In the genomic region with DNA sequence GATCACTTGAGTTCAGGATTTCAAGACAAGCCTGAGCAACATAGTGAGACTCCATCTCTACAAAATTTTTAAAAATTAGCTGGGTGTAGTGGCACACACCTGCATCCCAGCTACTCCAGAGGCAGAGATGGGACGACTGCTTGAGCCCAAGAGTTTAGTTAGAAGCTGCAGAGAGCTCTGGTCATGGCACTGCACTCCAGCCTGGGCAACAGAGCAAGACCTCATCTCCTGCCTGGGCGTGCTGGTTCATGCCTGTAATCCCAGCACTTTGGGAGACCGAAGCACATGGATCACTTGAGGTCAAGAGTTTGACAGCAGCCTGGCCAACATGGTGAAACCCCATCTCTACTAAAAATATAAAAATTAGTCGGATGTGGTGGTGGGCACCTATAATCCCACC, we compare ENCODE assay signal across 17 cellular contexts. TPM values are rescaled to one million over a fixed set of nuclear protein-coding genes. Genes with fewer than 3 reads are reported as not detected.
DNase-seq lines count a peak whose midpoint lies in the region; ATAC-seq and TF ChIP-seq lines count a peak whose summit lies in the region.
"Had no signal": no experiment of that assay in that cellular context is flagged by ENCODE, and none has a peak within 500 bp of the region (broad histone marks: within the 10 kb centered on the region; RNA-seq: fewer than 3 reads in every experiment).

No MANE protein-coding gene starts in this region.

- H3K23ac ChIP-seq in IMR-90 (ENCODE audit: low read depth, low read length) = no peak overlapping the region; the same call in 1 of the 2 replicates
- H3K23ac ChIP-seq in H9 (ENCODE audit: insufficient read length, low read depth, low read length) = no peak overlapping the region

- POLR2A ChIA-PET in IMR-90 (lab: Charles Lee; ENCODE audit: unreplicated experiment) = no interaction called here

- H3K4me3 Mint-ChIP-seq in T-helper 17 cell = no peak overlapping the region
- H3K4me3 Mint-ChIP-seq in stimulated activated naive CD8-positive, alpha-beta T cell treated with anti-CD3 and anti-CD28 coated beads, Interleukin-15, amount 100 ng/mL, for 72 hours = no peak overlapping the region
- no peak overlapping the region for H3K4me3 Mint-ChIP-seq in stimulated activated memory B cell treated with anti-CD40 and anti-IgM and Interleukin-4, amounts not matched to agents 10 μg/mL and 1 μg/mL and 100 μg/mL, for 72 hours
- no peak overlapping the region for H3K4me3 Mint-ChIP-seq in H9
- H3K4me3 Mint-ChIP-seq in type B pancreatic cell = no peak overlapping the region
- H3K4me3 Mint-ChIP-seq: CD4-positive, alpha-beta T cell had no signal

- no peak overlapping the region for H2BK12ac ChIP-seq in H9 (ENCODE audit: insufficient read length, low read depth, low read length)

- H3K79me1 ChIP-seq in IMR-90 (ENCODE audit: low read depth in 1 of 2, low read length in 2 of 2) (peaks cover 16 to 67% of the 10 kb centered on the region in 2 experiments), H9 (ENCODE audit: insufficient read depth, low read depth, low read length, poor library complexity, severe bottlenecking) (no peaks in the 10 kb centered on the region)

- H3K9me1 ChIP-seq in IMR-90 (ENCODE audit: insufficient read depth, low read length) = peaks cover 8% of the 10 kb centered on the region

- no peaks in the 10 kb centered on the region; the same call in 1 of the 2 replicates for H3K79me2 ChIP-seq in H9 (ENCODE audit: insufficient read depth, low read length)

- CTCF ChIA-PET in IMR-90 (lab: Yijun Ruan, JAX) = no interaction called here

- H3K4me3 ChIP-seq in IMR-90 (ENCODE audit: insufficient read depth, low read depth, low read length) = no peak overlapping the region
- H3K4me3 ChIP-seq in gastroesophageal sphincter = no peak overlapping the region
- no peak overlapping the region for H3K4me3 ChIP-seq in stomach smooth muscle (ENCODE audit: low read length in 2 of 2)
- H3K4me3 ChIP-seq: SJSA1 had no signal

- peak overlapping the region; percentile 29 for H3K27ac Mint-ChIP-seq in T-helper 17 cell
- peak overlapping the region in 1 of 2 donors; percentile 48 for H3K27ac Mint-ChIP-seq in stimulated activated naive CD8-positive, alpha-beta T cell treated with anti-CD3 and anti-CD28 coated beads, Interleukin-15, amount 100 ng/mL, for 72 hours
- no peak overlapping the region for H3K27ac Mint-ChIP-seq in stimulated activated memory B cell treated with anti-CD40 and anti-IgM and Interleukin-4, amounts not matched to agents 10 μg/mL and 1 μg/mL and 100 μg/mL, for 72 hours
- H3K27ac Mint-ChIP-seq in H9 = no peak overlapping the region
- H3K27ac Mint-ChIP-seq in type B pancreatic cell = no peak overlapping the region

- TF ChIP-seq POLR2A in IMR-90 (IDR thresholded peaks at IDR 0.05; ENCODE audit: low read depth, low read length) (no peak), gastroesophageal sphincter (IDR thresholded peaks at IDR 0.05) (no peak)

- H4K8ac ChIP-seq in IMR-90 (ENCODE audit: low read depth in 2 of 2, low read length in 2 of 2) = peak overlapping the region in 1 of 2 experiments; percentile 46; a peak in 1 of 4 replicates
- no peak overlapping the region for H4K8ac ChIP-seq in H9 (replicated peaks; ENCODE audit: insufficient read length, low read depth, low read length)

- no peak overlapping the region for H4K5ac ChIP-seq in IMR-90 (ENCODE audit: low read depth, low read length)
- H4K5ac ChIP-seq in H9 (ENCODE audit: insufficient read length, low read depth, low read length) = no peak overlapping the region

- H4K20me1 ChIP-seq in IMR-90 (ENCODE audit: insufficient read depth, low read length) (no peaks in the 10 kb centered on the region), H9 (ENCODE audit: control insufficient read depth, insufficient read depth, insufficient read length) (no peaks in the 10 kb centered on the region)

- H2BK5ac ChIP-seq in IMR-90 (ENCODE audit: low read depth, low read length, poor library complexity, severe bottlenecking) (peak overlapping the region; percentile 32), H9 (ENCODE audit: insufficient read length, low read length) (no peak overlapping the region)

- peak overlapping the region; percentile 15; the same call in 1 of the 2 replicates for H3K27ac ChIP-seq in IMR-90 (ENCODE audit: insufficient read depth, low read length)
- peak overlapping the region in 3 of 4 donors; percentile 63 to 94 (median 88) for H3K27ac ChIP-seq in gastroesophageal sphincter
- peak overlapping the region; percentile 41 for H3K27ac ChIP-seq in stomach smooth muscle (ENCODE audit: low read length)
- H3K27ac ChIP-seq in H9 (ENCODE audit: insufficient read length, low read depth, low read length) = no peak overlapping the region

- H2AK5ac ChIP-seq in IMR-90 (ENCODE audit: low read depth, low read length) = peak overlapping the region; percentile 69; the same call in 1 of the 2 replicates
- no peak overlapping the region for H2AK5ac ChIP-seq in H9 (ENCODE audit: insufficient read length, low read length)

- no peaks in the 10 kb centered on the region for H3K27me3 ChIP-seq in IMR-90 (ENCODE audit: control insufficient read depth, insufficient read depth, low read length)
- no peaks in the 10 kb centered on the region for H3K27me3 ChIP-seq in gastroesophageal sphincter
- no peaks in the 10 kb centered on the region for H3K27me3 ChIP-seq in stomach smooth muscle (ENCODE audit: control insufficient read depth in 1 of 2, insufficient read depth in 2 of 2, low read length in 2 of 2)
- no peaks in the 10 kb centered on the region for H3K27me3 ChIP-seq in H9 (ENCODE audit: insufficient read depth, low read length)
- H3K27me3 ChIP-seq: SJSA1 had no signal

- H3K9ac ChIP-seq in IMR-90 (ENCODE audit: low read depth, low read length) = no peak overlapping the region
- no peak overlapping the region for H3K9ac ChIP-seq in stomach smooth muscle (ENCODE audit: low read length in 2 of 2)
- no peak overlapping the region for H3K9ac ChIP-seq in H9 (ENCODE audit: extremely low read depth, insufficient read length, low read length)

- no TSS peak for BruUV-seq in IMR-90 (replicated peaks; lab: Mats Ljungman, UMichigan)

- H4K91ac ChIP-seq in IMR-90 (ENCODE audit: insufficient read depth, low read depth, low read length) (peak overlapping the region; percentile 27; the same call in 1 of the 2 replicates), H9 (ENCODE audit: insufficient read length, low read depth, low read length) (no peak overlapping the region)

- no peaks in the 10 kb centered on the region for H3K9me3 Mint-ChIP-seq in stimulated activated naive CD8-positive, alpha-beta T cell treated with anti-CD3 and anti-CD28 coated beads, Interleukin-15, amount 100 ng/mL, for 72 hours
- no peaks in the 10 kb centered on the region for H3K9me3 Mint-ChIP-seq in stimulated activated memory B cell treated with anti-CD40 and anti-IgM and Interleukin-4, amounts not matched to agents 10 μg/mL and 1 μg/mL and 100 μg/mL, for 72 hours
- H3K9me3 Mint-ChIP-seq in H9 = no peaks in the 10 kb centered on the region
- H3K9me3 Mint-ChIP-seq in type B pancreatic cell = peaks cover 5% of the 10 kb centered on the region
- H3K9me3 Mint-ChIP-seq: CD4-positive, alpha-beta T cell had no signal

- no peaks in the 10 kb centered on the region for H3K23me2 ChIP-seq in H9 (ENCODE audit: insufficient read length, low read depth, low read length, poor library complexity, severe bottlenecking)

- no peak for ATAC-seq in IMR-90 (ENCODE audit: low read depth)
- ATAC-seq in T-helper 17 cell = no peak
- no peak for ATAC-seq in gastroesophageal sphincter
- ATAC-seq in stimulated activated naive CD8-positive, alpha-beta T cell treated with anti-CD3 and anti-CD28 coated beads, Interleukin-15, amount 100 ng/mL, for 72 hours = no peak
- ATAC-seq in stimulated activated memory B cell treated with anti-CD40 and anti-IgM and Interleukin-4, amounts not matched to agents 10 μg/mL and 1 μg/mL and 100 μg/mL, for 72 hours = no peak

- in situ Hi-C loops in IMR-90 (cut with MboI; ENCODE audit: low sequenced_read_pairs) = no loop called here

- H3K27me3 Mint-ChIP-seq in T-helper 17 cell (no peaks in the 10 kb centered on the region), H9 (ENCODE audit: low read depth) (no peaks in the 10 kb centered on the region), type B pancreatic cell (no peaks in the 10 kb centered on the region)
- H3K27me3 Mint-ChIP-seq in stimulated activated naive CD8-positive, alpha-beta T cell treated with anti-CD3 and anti-CD28 coated beads, Interleukin-15, amount 100 ng/mL, for 72 hours = no peaks in the 10 kb centered on the region
- H3K27me3 Mint-ChIP-seq in stimulated activated memory B cell treated with anti-CD40 and anti-IgM and Interleukin-4, amounts not matched to agents 10 μg/mL and 1 μg/mL and 100 μg/mL, for 72 hours = no peaks in the 10 kb centered on the region
- H3K27me3 Mint-ChIP-seq: B cell; CD4-positive, alpha-beta T cell had no signal

- DNase-seq in IMR-90 (no peak), T-helper 17 cell (no peak), H9 (no peak), type B pancreatic cell (ENCODE audit: extremely low spot score, unreplicated experiment) (no peak)
- DNase-seq in stimulated activated naive CD8-positive, alpha-beta T cell treated with anti-CD3 and anti-CD28 coated beads, Interleukin-15, amount 100 ng/mL, for 72 hours = no peak
- DNase-seq: Calu3; CD4-positive, alpha-beta T cell; NCI-H1105 treated with DMSO at 0.1 percent for 48 hours; NCI-H187; NCI-H2171; NCI-H446 treated with DMSO at 0.1 percent for 48 hours; NCI-H748 treated with DMSO at 0.1 percent for 48 hours had no signal

- H2BK20ac ChIP-seq in IMR-90 (ENCODE audit: low read depth, low read length) (peak overlapping the region; percentile 33; the same call in 1 of the 2 replicates), H9 (ENCODE audit: low read depth, low read length, poor library complexity, severe bottlenecking) (no peak overlapping the region)

- H3T11ph ChIP-seq in H9 (ENCODE audit: low read length) = no peak overlapping the region

- H2BK15ac ChIP-seq in IMR-90 (ENCODE audit: low read depth, low read length) (peak overlapping the region; percentile 24; the same call in 1 of the 3 replicates), H9 (ENCODE audit: low read depth, low read length) (no peak overlapping the region)

- intact Hi-C loops in IMR-90 (cut with micrococcal nuclease) = no loop called here

- no peak overlapping the region for H3K56ac ChIP-seq in IMR-90 (ENCODE audit: extremely low read depth, insufficient read depth, low read length)
- no peak overlapping the region for H3K56ac ChIP-seq in H9 (ENCODE audit: insufficient read length, low read depth, low read length)

- TF ChIP-seq EP300 in gastroesophageal sphincter (IDR thresholded peaks at IDR 0.05) = no peak

- H3K36me3 Mint-ChIP-seq in T-helper 17 cell (ENCODE audit: low read depth) (no peaks in the 10 kb centered on the region), H9 (ENCODE audit: insufficient read depth in 1 of 3, low read depth in 3 of 3) (no peaks in the 10 kb centered on the region; a peak in 1 of 7 replicates), type B pancreatic cell (peaks cover 13% of the 10 kb centered on the region)
- peaks cover 10% of the 10 kb centered on the region for H3K36me3 Mint-ChIP-seq in stimulated activated memory B cell treated with anti-CD40 and anti-IgM and Interleukin-4, amounts not matched to agents 10 μg/mL and 1 μg/mL and 100 μg/mL, for 72 hours

- H3K4me1 Mint-ChIP-seq in T-helper 17 cell = peaks cover 26% of the 10 kb centered on the region
- H3K4me1 Mint-ChIP-seq in stimulated activated naive CD8-positive, alpha-beta T cell treated with anti-CD3 and anti-CD28 coated beads, Interleukin-15, amount 100 ng/mL, for 72 hours = peaks cover 41% of the 10 kb centered on the region
- H3K4me1 Mint-ChIP-seq in stimulated activated memory B cell treated with anti-CD40 and anti-IgM and Interleukin-4, amounts not matched to agents 10 μg/mL and 1 μg/mL and 100 μg/mL, for 72 hours = peaks cover 49% of the 10 kb centered on the region
- H3K4me1 Mint-ChIP-seq in H9 = peaks cover 16 to 20% of the 10 kb centered on the region in 2 experiments
- H3K4me1 Mint-ChIP-seq in type B pancreatic cell (ENCODE audit: unreplicated experiment) = peaks cover 38% of the 10 kb centered on the region

- no CpG with 5 or more reads among the region's 4 CpGs for WGBS in IMR-90 (ENCODE audit: extremely low coverage in 2 of 2, insufficient read length in 1 of 2), 2 experiments
- WGBS in gastroesophageal sphincter (ENCODE audit: low coverage in 1 of 2), 2 donors = 80 to 92% methylated on average over 2 to 3 of the region's 4 CpGs
- no CpG with 5 or more reads among the region's 4 CpGs for WGBS in H9 (ENCODE audit: extremely low coverage, insufficient read length, low lambda C conversion rate)

- H3K9me3 ChIP-seq in IMR-90 (ENCODE audit: control insufficient read depth, insufficient read depth, low read length) = no peaks in the 10 kb centered on the region
- H3K9me3 ChIP-seq in T-helper 17 cell (ENCODE audit: control insufficient read depth, low read length, poor library complexity, severe bottlenecking) = no peaks in the 10 kb centered on the region
- no peaks in the 10 kb centered on the region for H3K9me3 ChIP-seq in gastroesophageal sphincter
- no peaks in the 10 kb centered on the region for H3K9me3 ChIP-seq in stomach smooth muscle (ENCODE audit: control insufficient read depth in 2 of 2, low read length in 2 of 2)
- no peaks in the 10 kb centered on the region for H3K9me3 ChIP-seq in H9 (ENCODE audit: control insufficient read depth, low read depth, low read length)
- H3K9me3 ChIP-seq: SJSA1 had no signal

- TF ChIP-seq RAD21 in IMR-90 (IDR thresholded peaks at IDR 0.05; ENCODE audit: low read length) = no peak

- no peak for TF ChIP-seq CTCF in IMR-90 (conservative IDR thresholded peaks at IDR 0.05; ENCODE audit: low read depth, low read length)
- no peak for TF ChIP-seq CTCF in gastroesophageal sphincter (IDR thresholded peaks at IDR 0.05)
- no peak for TF ChIP-seq CTCF in H9 (conservative IDR thresholded peaks at IDR 0.05)
- TF ChIP-seq CTCF in type B pancreatic cell (conservative IDR thresholded peaks at IDR 0.05) = no peak

- H3K36me3 ChIP-seq in IMR-90 (ENCODE audit: control insufficient read depth, insufficient read depth, low read length) (peaks cover 3% of the 10 kb centered on the region), gastroesophageal sphincter (no peaks in the 10 kb centered on the region), stomach smooth muscle (ENCODE audit: control insufficient read depth in 2 of 2, insufficient read depth in 2 of 2, low read length in 2 of 2) (peaks cover 0 to 2% of the 10 kb centered on the region in 2 donors)

- H3K14ac ChIP-seq in IMR-90 (replicated peaks; ENCODE audit: low read depth, low read length) = 0 out of 2 replicates have a peak overlapping the region, but pooled peaks have one; percentile 11
- no peak overlapping the region for H3K14ac ChIP-seq in H9 (ENCODE audit: insufficient read depth, low read length)

- H3K18ac ChIP-seq in IMR-90 (ENCODE audit: low read depth, low read length) = 0 out of 2 replicates have a peak overlapping the region, but pooled peaks have one; percentile 24
- H3K18ac ChIP-seq in H9 (ENCODE audit: insufficient read length, low read depth, low read length) = no peak overlapping the region

- H3K4me2 ChIP-seq in IMR-90 (ENCODE audit: low read depth, low read length) = no peak overlapping the region
- H3K4me2 ChIP-seq in H9 (ENCODE audit: insufficient read depth, insufficient read length, low read length) = no peak overlapping the region

- dilution Hi-C loops in IMR-90 (cut with HindIII; ENCODE audit: low sequenced_read_pairs, unreplicated experiment) = no loop called here

- H3K4me1 ChIP-seq in IMR-90 (ENCODE audit: control insufficient read depth, insufficient read depth, low read length) (peaks cover 10% of the 10 kb centered on the region), gastroesophageal sphincter (peaks cover under 1 to 94% (median 18%) of the 10 kb centered on the region in 3 donors), stomach smooth muscle (ENCODE audit: control insufficient read depth, insufficient read depth, low read length) (peaks cover 33% of the 10 kb centered on the region), H9 (ENCODE audit: insufficient read depth, low read length) (no peaks in the 10 kb centered on the region)

- H2AFZ ChIP-seq in IMR-90 (replicated peaks; ENCODE audit: low read length, poor library complexity) = no peak overlapping the region
- H2AFZ ChIP-seq in H9 (ENCODE audit: low read length) = no peak overlapping the region

- H3K4ac ChIP-seq in IMR-90 (ENCODE audit: low read depth, low read length) = peak overlapping the region; percentile 55; the same call in 1 of the 2 replicates
- H3K4ac ChIP-seq in H9 (ENCODE audit: low read depth, low read length) = no peak overlapping the region

- no peak overlapping the region for H2AK9ac ChIP-seq in IMR-90 (replicated peaks; ENCODE audit: low read depth, low read length, poor library complexity)

- H2BK120ac ChIP-seq in IMR-90 (ENCODE audit: low read depth, low read length) (peak overlapping the region; percentile 44; the same call in 1 of the 2 replicates), H9 (ENCODE audit: low read depth, low read length, poor library complexity, severe bottlenecking) (no peak overlapping the region)

RNA-seq across cellular contexts. Expression of gene CLIP1, which starts 20.2 kb away (rescaled TPM):
- total RNA-seq in IMR-90 (2012; rRNA removed) (54.8 and 58.9 TPM in 2 replicates), T-helper 17 cell (10 to 100 TPM; 72.4 to 81.1 TPM), gastroesophageal sphincter (100 to 1,000 TPM; 186 to 272 (median 208) TPM), H9 (2021) (20.1 and 23.6 TPM in 2 replicates), type B pancreatic cell (ENCODE audit: low replicate concordance) (59.1 and 119 TPM in 2 replicates)
- 35.6 and 38.0 TPM in 2 replicates for polyA plus RNA-seq in IMR-90 (2012; rRNA removed)
- polyA plus RNA-seq in IMR-90 (2012; cell fraction: cytosol; rRNA removed) = 14.5 and 24.5 TPM in 2 replicates
- 33.5 and 72.7 TPM in 2 replicates for polyA plus RNA-seq in IMR-90 (2012; cell fraction: nucleus; rRNA removed; ENCODE audit: low replicate concordance)
